ENCODE assay signal across 8 cellular contexts in the genomic region with DNA sequence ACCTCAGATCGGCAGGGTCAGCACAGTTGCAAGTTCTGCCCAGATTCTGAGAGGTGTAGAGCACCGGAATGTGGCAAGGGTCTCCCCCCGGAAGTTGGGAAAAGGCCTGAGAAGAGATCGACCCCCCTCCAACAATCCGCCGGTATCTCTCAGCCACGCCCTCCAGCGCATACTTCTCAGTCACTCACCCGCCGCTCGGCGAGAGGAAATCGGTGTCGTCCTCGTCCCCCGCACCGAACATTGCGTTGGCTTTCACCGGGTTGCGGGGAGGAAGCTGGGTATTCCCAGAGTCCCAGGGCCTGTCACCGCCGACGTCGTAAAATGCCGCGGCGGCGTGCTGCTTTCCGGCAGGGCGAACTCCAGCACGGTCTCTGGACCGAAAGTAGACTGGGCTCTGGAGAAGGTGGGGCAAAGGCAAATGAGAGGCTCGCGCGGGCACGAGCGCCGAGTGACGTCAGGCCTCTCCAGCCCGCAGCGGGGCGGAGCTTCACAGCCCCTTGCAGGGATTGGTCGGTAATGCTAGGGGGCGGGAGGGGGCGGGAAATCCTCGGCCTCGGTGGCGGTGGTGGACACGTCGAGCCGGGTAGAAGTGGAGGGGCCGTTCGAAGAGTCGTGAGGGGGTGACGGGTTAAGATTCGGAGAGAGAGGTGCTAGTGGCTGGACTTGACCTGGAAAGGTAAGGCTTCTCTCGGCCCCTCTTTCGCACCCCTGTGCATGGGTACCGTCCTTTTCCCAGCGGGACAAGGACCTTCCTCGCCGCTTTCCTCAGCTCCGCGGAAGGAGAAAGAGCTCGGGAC. TPM values are rescaled to one million over a fixed set of nuclear protein-coding genes. Genes with fewer than 3 reads are reported as not detected.
DNase-seq lines count a peak whose midpoint lies in the region; TF ChIP-seq lines count a peak whose summit lies in the region.

TSS of gene FKBP15 (minus strand) at position 275 of the 797 bp plus-strand sequence. CDS start at position 241, 34 bp downstream.
TSS of gene SLC31A1 (plus strand) at position 542 of the 797 bp plus-strand sequence. CDS start 34,605 bp downstream, outside the sequence.

- DNase-seq in GM03348 (ENCODE audit: low spot score): peak; percentile 99
- peak; percentile 95 for DNase-seq in HFF-Myc (ENCODE audit: extremely low read depth, low read depth)
- DNase-seq in NAMALWA (ENCODE audit: low spot score): peak; percentile 98
- DNase-seq in SK-N-DZ (ENCODE audit: low spot score): peak; percentile 98
- DNase-seq in activated naive CD4-positive, alpha-beta T cell treated with anti-CD3 and anti-CD28 coated beads, Interleukin-2, amount 50 U/mL, for 16 hours: peak; percentile 95
- peak; percentile 98 for DNase-seq in germinal center (ENCODE audit: low spot score)
- DNase-seq in nucleus accumbens (lab: John Stamatoyannopoulos, UW): peak; percentile 89 to 99 (median 98)
- peak; percentile 98 to 99 for DNase-seq in suprapubic skin (ENCODE audit: low spot score in 2 of 2)

- no peak for TF ChIP-seq EP300 in suprapubic skin (IDR thresholded peaks at IDR 0.05)

- peaks cover 32% of the 10 kb centered on the region for H3K4me1 ChIP-seq in suprapubic skin

- TF ChIP-seq CTCF in HFF-Myc (IDR thresholded peaks at IDR 0.05; ENCODE audit: low read depth, low read length, missing control alignments) (no peak), suprapubic skin (IDR thresholded peaks at IDR 0.05) (no peak)

- H3K27me3 ChIP-seq in suprapubic skin: no peaks in the 10 kb centered on the region

- H3K9me3 ChIP-seq in suprapubic skin: no peaks in the 10 kb centered on the region

- peak within 1 kb of the TSS; percentile 81 for H3K27ac ChIP-seq in suprapubic skin

- WGBS in suprapubic skin: 1% methylated on average over 33 of the region's 65 CpGs

- no peaks in the 10 kb centered on the region for H3K36me3 ChIP-seq in suprapubic skin

- H3K4me3 ChIP-seq in HFF-Myc (replicated peaks; ENCODE audit: low read depth, low read length): peak within 1 kb of the TSS; percentile 69
- peak within 1 kb of the TSS; percentile 81 for H3K4me3 ChIP-seq in suprapubic skin

- peak in 1 of 2 donors; percentile 40 for TF ChIP-seq POLR2A in suprapubic skin (IDR thresholded peaks at IDR 0.05)

RNA-seq across cellular contexts. Expression of gene FKBP15, which starts in this region (rescaled TPM):
- polyA plus RNA-seq in SK-N-DZ (2014; cell fraction: cytosol; rRNA removed): 8.2 and 9.9 TPM in 2 replicates
- polyA plus RNA-seq in SK-N-DZ (2014; cell fraction: nucleus; rRNA removed): 20.3 and 29.3 TPM in 2 replicates
- 10 to 100 TPM; 26.2 to 45.7 (median 30.5) TPM for total RNA-seq in suprapubic skin

RNA-seq across cellular contexts. Expression of gene SLC31A1, which starts in this region (rescaled TPM):
- polyA plus RNA-seq in SK-N-DZ (2014; cell fraction: cytosol; rRNA removed): 11.5 and 13.6 TPM in 2 replicates
- 2.3 and 2.4 TPM in 2 replicates for polyA plus RNA-seq in SK-N-DZ (2014; cell fraction: nucleus; rRNA removed)
- 10 to 100 TPM; 17.1 to 46.3 (median 27.2) TPM for total RNA-seq in suprapubic skin

Comparison
In these comparisons a context has a peak if more than half of its experiments do, and no peak if none do; other contexts are left out.
1. Peak in every context shown above with its lines: DNase-seq, H3K4me3 ChIP-seq and H3K27ac ChIP-seq.